Comparison of ENCODE assay signal across 8 cellular contexts in genomic region chr7:24825931-24826661, GRCh38.
A peak's percentile ranks its signal among the peaks of the same experiment; 100 is the strongest.
DNase-seq lines count a peak whose midpoint lies in the region; ATAC-seq and TF ChIP-seq lines count a peak whose summit lies in the region.

No MANE protein-coding gene starts in this region.

- no peak for TF ChIP-seq CTCF in left lung (IDR thresholded peaks at IDR 0.05)
- TF ChIP-seq CTCF in ovary (IDR thresholded peaks at IDR 0.05) = no peak
- no peak for TF ChIP-seq CTCF in glutamatergic neuron (IDR thresholded peaks at IDR 0.05; ENCODE audit: partially characterized antibody, unreplicated experiment)

- TF ChIP-seq EP300 in ovary (IDR thresholded peaks at IDR 0.05) = no peak

- H3K36me3 ChIP-seq in left lung (no peaks in the 10 kb centered on the region), ovary (no peaks in the 10 kb centered on the region)

- 57 to 59% (median 59%) methylated on average over 6 of the region's 6 CpGs for WGBS in ovary, 3 donors

- no peak overlapping the region for H3K27ac Mint-ChIP-seq in glutamatergic neuron (ENCODE audit: unreplicated experiment)

- H3K27me3 ChIP-seq in left lung = no peaks in the 10 kb centered on the region
- no peaks in the 10 kb centered on the region for H3K27me3 ChIP-seq in ovary

- TF ChIP-seq POLR2A in ovary (IDR thresholded peaks at IDR 0.05) = no peak

- H3K36me3 Mint-ChIP-seq in glutamatergic neuron (ENCODE audit: unreplicated experiment) = no peaks in the 10 kb centered on the region

- H3K4me3 ChIP-seq in left lung = no peak overlapping the region
- no peak overlapping the region for H3K4me3 ChIP-seq in ovary

- no peaks in the 10 kb centered on the region for H3K9me3 Mint-ChIP-seq in glutamatergic neuron (ENCODE audit: unreplicated experiment)

- intact Hi-C loops in left lung (cut with DNase I) (no loop called here), ovary (cut with DNase I) (no loop called here)

- peak; percentile 69 for DNase-seq in AG08395 (ENCODE audit: low spot score)
- peak; percentile 98 for DNase-seq in HT1080 (ENCODE audit: low read depth)
- peak; percentile 70 for DNase-seq in amniotic epithelial cell (ENCODE audit: low read depth)
- DNase-seq in left lung = no peak
- DNase-seq in ovary = no peak
- DNase-seq in glutamatergic neuron = no peak

- ATAC-seq in left lung = peak; percentile 81
- ATAC-seq in HG03175 (IDR thresholded peaks at IDR 0.05; ENCODE audit: unreplicated experiment) = no peak
- ATAC-seq in HG03565 (IDR thresholded peaks at IDR 0.05; ENCODE audit: unreplicated experiment) = no peak

- no peak overlapping the region for H3K4me3 Mint-ChIP-seq in glutamatergic neuron (ENCODE audit: unreplicated experiment)

- H3K9me3 ChIP-seq in left lung (no peaks in the 10 kb centered on the region), ovary (no peaks in the 10 kb centered on the region)

- H3K27ac ChIP-seq in left lung (peak overlapping the region; percentile 1 to 41), ovary (peak overlapping the region in 1 of 2 donors; percentile 19)

- H3K27me3 Mint-ChIP-seq in glutamatergic neuron (ENCODE audit: unreplicated experiment) = no peaks in the 10 kb centered on the region

- H3K4me1 ChIP-seq in left lung (peaks cover 14 to 29% of the 10 kb centered on the region in 2 donors), ovary (ENCODE audit: insufficient read depth) (peaks cover 7% of the 10 kb centered on the region)

- H3K4me1 Mint-ChIP-seq in glutamatergic neuron (ENCODE audit: low read depth, unreplicated experiment) = no peaks in the 10 kb centered on the region

Comparison
In these comparisons a context has a peak if more than half of its experiments do, and no peak if none do; other contexts are left out.
1. DNase-seq: peak in AG08395 (single experiment), HT1080 (single experiment) and amniotic epithelial cell (single experiment); none in left lung (0 of 2), ovary (0 of 5) and glutamatergic neuron (single experiment).